20 cellular contexts compared by ENCODE assay signal in genomic region chr4:168421055-168421454, GRCh38. TPM values are rescaled to one million over a fixed set of nuclear protein-coding genes. Genes with fewer than 3 reads are reported as not detected.
"Had no signal": no experiment of that assay in that cellular context is flagged by ENCODE, and none has a peak within 500 bp of the region (broad histone marks: within the 10 kb centered on the region; RNA-seq: fewer than 3 reads in every experiment).

No MANE protein-coding gene starts in this region.

- H3K9me3 ChIP-seq: esophagus squamous epithelium, gastroesophageal sphincter, neutrophil, psoas muscle, spleen, stomach, thoracic aorta, transverse colon had no signal

- H3K9me3 Mint-ChIP-seq: naive thymus-derived CD8-positive, alpha-beta T cell had no signal

- H3K4me3 Mint-ChIP-seq: naive thymus-derived CD8-positive, alpha-beta T cell had no signal

- FAIRE-seq: endometrium had no signal

- H3K27me3 Mint-ChIP-seq: naive thymus-derived CD8-positive, alpha-beta T cell had no signal

- H3K27ac ChIP-seq: gastroesophageal sphincter, neutrophil, psoas muscle, thoracic aorta, transverse colon had no signal

- H3K4me3 ChIP-seq: esophagus squamous epithelium, gastroesophageal sphincter, psoas muscle, spleen, stomach, thoracic aorta, transverse colon had no signal

- ATAC-seq: left lobe of liver; naive thymus-derived CD8-positive, alpha-beta T cell; sciatic nerve had no signal

- H3K4me1 ChIP-seq: esophagus squamous epithelium, gastroesophageal sphincter, psoas muscle, transverse colon had no signal

- DNase-seq: effector memory CD4-positive, alpha-beta T cell; esophagus squamous epithelium; glutamatergic neuron; naive thymus-derived CD8-positive, alpha-beta T cell; psoas muscle; retina; spleen; stimulated activated CD4-positive, alpha-beta T cell treated with anti-CD3 and anti-CD28 coated beads, Interleukin-1b, Interleukin-23, amount 100 ng/mL, for 48 hours; stimulated activated CD4-positive, alpha-beta T cell treated with anti-CD3 and anti-CD28 coated beads, Interleukin-4, amount 100 ng/mL, for 24 hours; stimulated activated naive CD4-positive, alpha-beta T cell; substantia nigra; transverse colon had no signal

RNA-seq across cellular contexts. Expression of gene DDX60L, which starts 59.2 kb away (rescaled TPM):
- polyA plus RNA-seq: neural cell had no signal
